ENCODE assay signal across 16 cellular contexts in genomic region chr10:1187855-1188555, GRCh38.
DNase-seq lines count a peak whose midpoint lies in the region; ATAC-seq and TF ChIP-seq lines count a peak whose summit lies in the region.
"Had no signal": no experiment of that assay in that cellular context is flagged by ENCODE, and none has a peak within 500 bp of the region (broad histone marks: within the 10 kb centered on the region; RNA-seq: fewer than 3 reads in every experiment).

No MANE protein-coding gene starts in this region.

- intact Hi-C loops in left colon (cut with DNase I, micrococcal nuclease): no loop called here
- intact Hi-C loops in stomach (cut with DNase I; ENCODE audit: low total_unique reads): no loop called here
- intact Hi-C loops in Calu3 (cut with micrococcal nuclease; ENCODE audit: unreplicated experiment): no loop called here
- intact Hi-C loops in esophagus squamous epithelium (cut with DNase I): no loop called here

- no TSS peak for BruUV-seq in Calu3 (replicated peaks; lab: Mats Ljungman, UMichigan)

- no peaks in the 10 kb centered on the region for H3K4me1 Mint-ChIP-seq in Calu3 (ENCODE audit: low read depth, unreplicated experiment)
- H3K4me1 Mint-ChIP-seq: GM23338 had no signal

- no peak for TF ChIP-seq EP300 in stomach (IDR thresholded peaks at IDR 0.05)

- 37 to 63% (median 47%) methylated on average over 10 to 11 of the region's 11 CpGs for WGBS in stomach, 5 donors
- 77 to 81% methylated on average over 10 of the region's 11 CpGs for WGBS in esophagus squamous epithelium, 2 donors

- H3K9me3 ChIP-seq in Peyer's patch: no peaks in the 10 kb centered on the region
- no peaks in the 10 kb centered on the region for H3K9me3 ChIP-seq in stomach
- no peaks in the 10 kb centered on the region for H3K9me3 ChIP-seq in esophagus squamous epithelium
- H3K9me3 ChIP-seq: left ventricle myocardium inferior had no signal

- H3K36me3 Mint-ChIP-seq in Calu3 (ENCODE audit: insufficient read depth, unreplicated experiment): no peaks in the 10 kb centered on the region
- H3K36me3 Mint-ChIP-seq: activated CD4-positive, alpha-beta memory T cell treated with anti-CD3 and anti-CD28 coated beads for 36 hours; T-cell had no signal

- TF ChIP-seq CTCF in Peyer's patch (IDR thresholded peaks at IDR 0.05) (no peak), stomach (IDR thresholded peaks at IDR 0.05) (no peak), Calu3 (IDR thresholded peaks at IDR 0.05; ENCODE audit: unreplicated experiment) (no peak), esophagus squamous epithelium (IDR thresholded peaks at IDR 0.05) (no peak)

- H3K4me3 ChIP-seq in Peyer's patch (no peak overlapping the region), stomach (no peak overlapping the region), esophagus squamous epithelium (no peak overlapping the region), H7 (ENCODE audit: insufficient read depth, low read depth, low read length) (no peak overlapping the region)
- H3K4me3 ChIP-seq: GM23338, left ventricle myocardium inferior had no signal

- H3K27ac Mint-ChIP-seq in Calu3 (ENCODE audit: unreplicated experiment): no peak overlapping the region
- H3K27ac Mint-ChIP-seq: activated CD4-positive, alpha-beta memory T cell treated with anti-CD3 and anti-CD28 coated beads for 36 hours; GM23338; T-cell had no signal

- H3K4me3 Mint-ChIP-seq in Calu3 (ENCODE audit: low read depth, unreplicated experiment): no peak overlapping the region
- H3K4me3 Mint-ChIP-seq: activated CD4-positive, alpha-beta memory T cell treated with anti-CD3 and anti-CD28 coated beads for 36 hours; activated T-cell treated with anti-CD3 and anti-CD28 coated beads, Interleukin-2, amount 50 U/mL, for 4 hours; GM23338; T-cell had no signal

- H3K27me3 Mint-ChIP-seq in Calu3 (ENCODE audit: unreplicated experiment): peaks cover 42% of the 10 kb centered on the region
- H3K27me3 Mint-ChIP-seq: activated CD4-positive, alpha-beta memory T cell treated with anti-CD3 and anti-CD28 coated beads for 36 hours had no signal

- H3K27ac ChIP-seq in Peyer's patch (peak overlapping the region in 2 of 4 donors; percentile 15 to 36), stomach (peak overlapping the region in 4 of 5 donors; percentile 25 to 39 (median 32)), esophagus squamous epithelium (peak overlapping the region in 1 of 4 donors; percentile 33)
- H3K27ac ChIP-seq: left ventricle myocardium inferior had no signal

- peak; percentile 52 for ATAC-seq in left colon
- ATAC-seq: activated T-cell treated with anti-CD3 and anti-CD28 coated beads, Interleukin-2, amount 50 U/mL, for 4 hours; GM23338; T-cell had no signal

- DNase-seq in Peyer's patch (peak in 2 of 3 donors; percentile 40 to 45), cerebellar cortex (ENCODE audit: low spot score) (peak; percentile 12), left colon (no peak), stomach (no peak), Calu3 (no peak), esophagus squamous epithelium (lab: John Stamatoyannopoulos, UW) (no peak), H7 (no peak)
- DNase-seq in stimulated activated CD8-positive, alpha-beta memory T cell treated with anti-CD3 and anti-CD28 coated beads, Interleukin-4, amount 100 ng/mL, for 48 hours: no peak
- DNase-seq: activated CD4-positive, alpha-beta memory T cell treated with anti-CD3 and anti-CD28 coated beads for 36 hours; activated T-cell treated with anti-CD3 and anti-CD28 coated beads, Interleukin-2, amount 50 U/mL, for 4 hours; left ventricle myocardium inferior; NCI-H187; NCI-H2227 treated with DMSO at 0.1 percent for 48 hours; stimulated activated CD4-positive, alpha-beta T cell treated with anti-CD3 and anti-CD28 coated beads, Interleukin-4, amount 100 ng/mL, for 1 hour; T-cell had no signal

- TF ChIP-seq POLR2A in Peyer's patch (IDR thresholded peaks at IDR 0.05) (no peak), stomach (IDR thresholded peaks at IDR 0.05) (no peak), esophagus squamous epithelium (IDR thresholded peaks at IDR 0.05) (no peak)

- CTCF ChIA-PET in Calu3 (lab: Charles Lee): no interaction called here

- H3K36me3 ChIP-seq in Peyer's patch: no peaks in the 10 kb centered on the region
- no peaks in the 10 kb centered on the region for H3K36me3 ChIP-seq in stomach
- H3K36me3 ChIP-seq in esophagus squamous epithelium: no peaks in the 10 kb centered on the region
- no peaks in the 10 kb centered on the region for H3K36me3 ChIP-seq in H7 (replicated peaks; ENCODE audit: control insufficient read depth, insufficient read depth, low read length)
- H3K36me3 ChIP-seq: left ventricle myocardium inferior had no signal

- H3K27me3 ChIP-seq in Peyer's patch (no peaks in the 10 kb centered on the region), stomach (peaks cover 0 to 16% (median 0%) of the 10 kb centered on the region in 3 donors), esophagus squamous epithelium (no peaks in the 10 kb centered on the region), H7 (ENCODE audit: control insufficient read depth, insufficient read depth, low read length) (no peaks in the 10 kb centered on the region)

- H3K4me1 ChIP-seq in Peyer's patch: no peaks in the 10 kb centered on the region
- peaks cover 0 to 16% (median 0%) of the 10 kb centered on the region in 4 donors for H3K4me1 ChIP-seq in stomach
- H3K4me1 ChIP-seq in esophagus squamous epithelium: peaks cover 0 to 7% (median 0%) of the 10 kb centered on the region in 3 donors
- H3K4me1 ChIP-seq: left ventricle myocardium inferior had no signal

- no peaks in the 10 kb centered on the region for H3K9me3 Mint-ChIP-seq in Calu3 (ENCODE audit: low read depth, unreplicated experiment)
- H3K9me3 Mint-ChIP-seq: activated CD4-positive, alpha-beta memory T cell treated with anti-CD3 and anti-CD28 coated beads for 36 hours; activated T-cell treated with anti-CD3 and anti-CD28 coated beads, Interleukin-2, amount 50 U/mL, for 4 hours; GM23338; T-cell had no signal

Comparison
In these comparisons a context has a peak if more than half of its experiments do, and no peak if none do; other contexts are left out.
1. DNase-seq: peak in Peyer's patch (2 of 3) and cerebellar cortex (single experiment); none in left colon (0 of 2), stomach (single experiment), Calu3 (single experiment), esophagus squamous epithelium (single experiment), stimulated activated CD8-positive, alpha-beta memory T cell treated with anti-CD3 and anti-CD28 coated beads, Interleukin-4, amount 100 ng/mL, for 48 hours (single experiment) and H7 (single experiment).